ENCODE assay signal across 8 cellular contexts in the genomic region with DNA sequence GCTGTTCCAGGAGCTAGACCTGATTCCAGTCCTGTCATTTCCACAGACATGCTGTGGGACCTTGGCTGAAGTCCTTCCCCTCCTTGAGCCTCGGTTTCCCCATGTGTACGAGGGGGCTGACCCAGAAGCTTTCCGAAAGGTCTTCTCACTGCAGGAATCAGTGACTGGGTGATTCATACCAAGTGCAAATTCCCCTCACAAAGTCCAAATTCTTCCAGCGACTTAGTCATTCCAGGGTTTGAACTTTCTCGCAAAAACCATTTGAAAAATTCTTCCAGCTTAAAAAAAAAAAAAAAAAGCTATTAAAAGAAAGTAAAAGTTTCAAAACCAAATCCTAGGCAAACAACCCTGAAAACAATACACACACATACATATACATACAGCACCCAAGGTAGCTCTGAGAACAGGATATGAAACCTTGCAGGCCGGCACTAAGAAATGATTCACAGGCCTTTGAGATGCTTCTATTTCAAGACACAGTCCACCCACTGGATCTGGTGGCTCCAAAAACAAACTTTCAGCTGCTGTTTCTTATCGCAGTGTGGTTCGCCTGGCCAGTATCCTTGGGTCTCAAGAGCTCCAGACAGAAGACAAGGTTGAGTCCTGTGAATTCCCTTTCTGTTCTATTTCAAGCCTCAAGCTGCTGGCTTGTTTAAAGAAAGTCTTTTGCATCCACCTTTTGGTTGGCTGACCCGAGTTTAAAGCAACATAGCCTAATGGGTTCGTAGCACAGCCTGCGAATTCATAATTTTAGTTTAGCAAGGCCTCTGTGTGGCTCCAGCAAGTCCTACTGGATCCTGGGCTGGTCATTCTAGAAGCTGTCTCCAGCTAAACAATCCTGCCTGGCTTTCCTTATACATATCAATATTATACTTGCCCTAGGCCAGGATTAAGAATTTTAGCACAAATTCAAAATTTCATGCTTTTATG. TPM values are rescaled to one million over a fixed set of nuclear protein-coding genes. Genes with fewer than 3 reads are reported as not detected.
DNase-seq lines count a peak whose midpoint lies in the region; ATAC-seq, FAIRE-seq and TF ChIP-seq lines count a peak whose summit lies in the region.

No MANE protein-coding gene starts in this region.

- H3K36me3 ChIP-seq in skeletal muscle satellite cell (ENCODE audit: insufficient read depth, low read length), result no peaks in the 10 kb centered on the region
- H3K36me3 ChIP-seq in effector memory CD4-positive, alpha-beta T cell (ENCODE audit: control insufficient read depth, insufficient read depth, low read length), result no peaks in the 10 kb centered on the region

- no peak overlapping the region for H3K27ac ChIP-seq in effector memory CD4-positive, alpha-beta T cell (ENCODE audit: insufficient read depth, low read length, poor library complexity, severe bottlenecking)

- H3K9me3 ChIP-seq in skeletal muscle satellite cell (replicated peaks; ENCODE audit: low read length), result no peaks in the 10 kb centered on the region
- H3K9me3 ChIP-seq in effector memory CD4-positive, alpha-beta T cell (ENCODE audit: control insufficient read depth, low read length), result no peaks in the 10 kb centered on the region

- TF ChIP-seq CTCF in WI38 (IDR thresholded peaks at IDR 0.05; ENCODE audit: low read depth, low read length) (no peak), fibroblast of the aortic adventitia (IDR thresholded peaks at IDR 0.05; ENCODE audit: insufficient read depth, low read length) (no peak)

- H3K9ac ChIP-seq in skeletal muscle satellite cell (ENCODE audit: low read depth, low read length), result peak overlapping the region; percentile 92

- H3K4me2 ChIP-seq in skeletal muscle satellite cell (ENCODE audit: low read length), result peak overlapping the region; percentile 85

- no peaks in the 10 kb centered on the region for H3K27me3 ChIP-seq in skeletal muscle satellite cell (ENCODE audit: control insufficient read depth, insufficient read depth, low read length)
- no peaks in the 10 kb centered on the region for H3K27me3 ChIP-seq in effector memory CD4-positive, alpha-beta T cell (replicated peaks; ENCODE audit: control insufficient read depth, insufficient read depth, low read length, poor library complexity, severe bottlenecking)

- no peak for FAIRE-seq in HTR-8/SVneo (lab: Jason Lieb, UNC)

- ATAC-seq in HG03175 (IDR thresholded peaks at IDR 0.05; ENCODE audit: unreplicated experiment), result peak; percentile 82

- H3K4me3 ChIP-seq in WI38 (ENCODE audit: low read depth, low read length) (peak overlapping the region; percentile 42), fibroblast of the aortic adventitia (ENCODE audit: low read depth, low read length) (peak overlapping the region; percentile 60), skeletal muscle satellite cell (ENCODE audit: low read length) (peak overlapping the region; percentile 59)
- H3K4me3 ChIP-seq in effector memory CD4-positive, alpha-beta T cell (ENCODE audit: insufficient read depth, low read depth, low read length, poor library complexity, severe bottlenecking), result no peak overlapping the region

- peak; percentile 34 for TF ChIP-seq POLR2A in GM18951 (IDR thresholded peaks at IDR 0.05; ENCODE audit: extremely low read depth, insufficient read depth, insufficient read length)

- peaks cover 52% of the 10 kb centered on the region for H3K4me1 ChIP-seq in skeletal muscle satellite cell (ENCODE audit: control insufficient read depth, insufficient read depth, low read length)
- peaks cover 28% of the 10 kb centered on the region for H3K4me1 ChIP-seq in effector memory CD4-positive, alpha-beta T cell (ENCODE audit: control insufficient read depth, insufficient read depth, low read length, poor library complexity, severe bottlenecking)

- peak; percentile 56 for DNase-seq in AG08396 (ENCODE audit: low spot score)
- peak; percentile 97 for DNase-seq in fibroblast of the aortic adventitia (ENCODE audit: low read depth)
- no peak for DNase-seq in effector memory CD4-positive, alpha-beta T cell
- no peak for DNase-seq in HTR-8/SVneo (ENCODE audit: insufficient read length, low spot score)

- in situ Hi-C loops in GM18951 (cut with MboI; ENCODE audit: low sequenced_read_pairs, unreplicated experiment), result no loop called here

RNA-seq across cellular contexts. Expression of gene ID3, which starts 18.0 kb away (rescaled TPM):
- total RNA-seq in fibroblast of the aortic adventitia (ENCODE audit: low replicate concordance), result 51.8 and 673 TPM in 2 replicates
- total RNA-seq in skeletal muscle satellite cell (2012; rRNA removed), result 81.5 and 145 TPM in 2 replicates

RNA-seq across cellular contexts. Expression of gene E2F2, which starts 46.3 kb away (rescaled TPM):
- total RNA-seq in fibroblast of the aortic adventitia (ENCODE audit: low replicate concordance), result 5.6 TPM in 1 of 2 replicates, not detected in the other
- total RNA-seq in skeletal muscle satellite cell (2012; rRNA removed), result 1.5 TPM in 2 replicates

Comparison
In these comparisons a context has a peak if more than half of its experiments do, and no peak if none do; other contexts are left out.
1. DNase-seq: peak in AG08396 (single experiment) and fibroblast of the aortic adventitia (single experiment); none in effector memory CD4-positive, alpha-beta T cell (0 of 3) and HTR-8/SVneo (single experiment).